ENCODE assay signal across 8 cellular contexts in genomic region chr1:61724721-61725694, GRCh38. TPM values are rescaled to one million over a fixed set of nuclear protein-coding genes. Genes with fewer than 3 reads are reported as not detected.
DNase-seq lines count a peak whose midpoint lies in the region; ATAC-seq, FAIRE-seq and TF ChIP-seq lines count a peak whose summit lies in the region.

Gene TM2D1 (minus strand): TSS chr1:61725141. CDS start chr1:61725120, 21 bp downstream.

- peak; percentile 90 for FAIRE-seq in islet of Langerhans (lab: Jason Lieb, UNC)

- POLR2A ChIA-PET in AG04450 (lab: Yijun Ruan, JAX) = interaction anchor here (0.5 kb wide), 1 partner anchor 46 kb away, joined by 4 read pairs; no protein-coding TSS in a partner anchor

- DNase-seq in AG04450 (ENCODE audit: low read depth, low spot score) (peak; percentile 62), NCI-H226 (peak; percentile 88)
- peak; percentile 63 to 73 (median 72) for DNase-seq in activated CD4-positive, CD25-positive, alpha-beta regulatory T cell (lab: John Stamatoyannopoulos, UW)
- DNase-seq in central memory CD4-positive, alpha-beta T cell = peak; percentile 83
- peak; percentile 76 for DNase-seq in stimulated activated CD4-positive, alpha-beta T cell treated with anti-CD3 and anti-CD28 coated beads, Interleukin-12 subunit alpha, Interleukin-12 subunit beta, amount 100 ng/mL, for 4 hours

- no peaks in the 10 kb centered on the region for H3K27me3 ChIP-seq in AG04450 (ENCODE audit: control insufficient read depth, insufficient read depth, low read length)

- no peak for TF ChIP-seq CTCF in AG04450 (IDR thresholded peaks at IDR 0.05; ENCODE audit: low read depth, low read length)

- ATAC-seq in GM18909 (IDR thresholded peaks at IDR 0.05; ENCODE audit: poor library complexity, unreplicated experiment) (peak; percentile 99), HG03175 (IDR thresholded peaks at IDR 0.05; ENCODE audit: unreplicated experiment) (peak; percentile 99)

- CTCF ChIA-PET in AG04450 (lab: Charles Lee) = interaction anchor here (0.5 to 1.0 kb wide), 2 partner anchors 675 to 1001 kb away, joined by 3 to 5 read pairs; no protein-coding TSS in a partner anchor

- H3K9me3 ChIP-seq in AG04450 (ENCODE audit: control insufficient read depth, insufficient read depth, low read length) = no peaks in the 10 kb centered on the region; the same call in 1 of the 2 replicates

- peak within 1 kb of the TSS; percentile 70 for H3K27ac ChIP-seq in AG04450 (ENCODE audit: low read depth, low read length)

- peak within 1 kb of the TSS; percentile 100 for H3K4me3 ChIP-seq in AG04450 (ENCODE audit: low read depth, low read length)

RNA-seq across cellular contexts. Expression of gene TM2D1, which starts in this region (rescaled TPM):
- polyA plus RNA-seq in AG04450 (2011; rRNA removed) = 40.4 and 56.5 TPM in 2 replicates
- polyA minus RNA-seq in AG04450 (2011; rRNA and poly(A)+ RNA removed) = 13.3 and 17.7 TPM in 2 replicates

Comparison
In these comparisons a context has a peak if more than half of its experiments do, and no peak if none do; other contexts are left out.
1. Peak in every context shown above with its lines: DNase-seq, ATAC-seq, H3K4me3 ChIP-seq and H3K27ac ChIP-seq.